1 cellular context compared by ENCODE assay signal in genomic region chr4:8009710-8010534, GRCh38.
TF ChIP-seq lines count a peak whose summit lies in the region.

No MANE protein-coding gene starts in this region.

TF ChIP-seq in neural cell, 6 proteins besides CTCF, POLR2A, EP300 and RAD21 (continued from another document):
- TF ChIP-seq EZH2 (IDR thresholded peaks at IDR 0.05; ENCODE audit: borderline replicate concordance, insufficient read depth, low read length, poor library complexity, severe bottlenecking), result no peak
- TF ChIP-seq POLR2AphosphoS5 (IDR thresholded peaks at IDR 0.05), result no peak
